ENCODE assay signal across 28 cellular contexts in genomic region chr15:67462802-67463201, GRCh38.
"Had no signal": no experiment of that assay in that cellular context is flagged by ENCODE, and none has a peak within 500 bp of the region (broad histone marks: within the 10 kb centered on the region; RNA-seq: fewer than 3 reads in every experiment).

No MANE protein-coding gene starts in this region.

- H3K4me3 Mint-ChIP-seq: activated CD4-positive, alpha-beta memory T cell treated with anti-CD3 and anti-CD28 coated beads, Interleukin-2, amount 10 ng/mL, durations not matched to agents 7 days and 5 days; activated CD4-positive, alpha-beta T cell treated with anti-CD3 and anti-CD28 coated beads, Interleukin-2, amount 10 ng/mL, durations not matched to agents 7 days and 5 days; activated naive CD8-positive, alpha-beta T cell; activated T-cell treated with anti-CD3 and anti-CD28 coated beads, Interleukin-2, amount 50 U/mL, for 4 hours; activated T-helper 17 cell treated with anti-CD3 and anti-CD28 coated beads, Interleukin-2, amount 50 U/mL, for 72 hours; central memory CD8-positive, alpha-beta T cell; dendritic cell treated with granulocyte-macrophage colony-stimulating factor and Interleukin-4, amounts not matched to agents 40 ng/mL and 50 ng/mL, for 4 days; effector memory CD8-positive, alpha-beta T cell had no signal

- ATAC-seq: activated T-cell treated with anti-CD3 and anti-CD28 coated beads, Interleukin-2, amount 50 U/mL, for 4 hours; activated T-helper 17 cell treated with anti-CD3 and anti-CD28 coated beads, Interleukin-2, amount 50 U/mL, for 72 hours; effector memory CD8-positive, alpha-beta T cell; foreskin keratinocyte; gastrocnemius medialis; heart left ventricle had no signal

- H3K4me1 ChIP-seq: esophagus muscularis mucosa, gastrocnemius medialis, heart left ventricle had no signal

- H3K9me3 ChIP-seq: esophagus muscularis mucosa, gastrocnemius medialis, heart left ventricle had no signal

- H3K4me3 ChIP-seq: coronary artery, esophagus muscularis mucosa, gastrocnemius medialis, heart left ventricle had no signal

- H3K9me3 Mint-ChIP-seq: activated CD4-positive, alpha-beta memory T cell treated with anti-CD3 and anti-CD28 coated beads, Interleukin-2, amount 10 ng/mL, durations not matched to agents 7 days and 5 days; activated CD4-positive, alpha-beta T cell treated with anti-CD3 and anti-CD28 coated beads, Interleukin-2, amount 10 ng/mL, durations not matched to agents 7 days and 5 days; activated T-cell treated with anti-CD3 and anti-CD28 coated beads, Interleukin-2, amount 50 U/mL, for 4 hours; activated T-helper 17 cell treated with anti-CD3 and anti-CD28 coated beads, Interleukin-2, amount 50 U/mL, for 72 hours; central memory CD8-positive, alpha-beta T cell; dendritic cell treated with granulocyte-macrophage colony-stimulating factor and Interleukin-4, amounts not matched to agents 40 ng/mL and 50 ng/mL, for 4 days; effector memory CD8-positive, alpha-beta T cell had no signal

- H3K4me1 Mint-ChIP-seq: activated CD4-positive, alpha-beta memory T cell treated with anti-CD3 and anti-CD28 coated beads, Interleukin-2, amount 10 ng/mL, durations not matched to agents 7 days and 5 days; activated CD4-positive, alpha-beta T cell treated with anti-CD3 and anti-CD28 coated beads, Interleukin-2, amount 10 ng/mL, durations not matched to agents 7 days and 5 days; activated T-helper 17 cell treated with anti-CD3 and anti-CD28 coated beads, Interleukin-2, amount 50 U/mL, for 72 hours; central memory CD8-positive, alpha-beta T cell had no signal

- H3K27ac ChIP-seq: brain microvascular endothelial cell, coronary artery, esophagus muscularis mucosa, foreskin keratinocyte, gastrocnemius medialis, heart left ventricle had no signal

- H3K27me3 ChIP-seq: brain microvascular endothelial cell, esophagus muscularis mucosa, foreskin keratinocyte, gastrocnemius medialis, heart left ventricle had no signal

- H3K27ac Mint-ChIP-seq: activated CD4-positive, alpha-beta memory T cell treated with anti-CD3 and anti-CD28 coated beads, Interleukin-2, amount 10 ng/mL, durations not matched to agents 7 days and 5 days; activated CD4-positive, alpha-beta T cell treated with anti-CD3 and anti-CD28 coated beads, Interleukin-2, amount 10 ng/mL, durations not matched to agents 7 days and 5 days; activated naive CD8-positive, alpha-beta T cell; activated T-helper 17 cell treated with anti-CD3 and anti-CD28 coated beads, Interleukin-2, amount 50 U/mL, for 72 hours; dendritic cell treated with granulocyte-macrophage colony-stimulating factor and Interleukin-4, amounts not matched to agents 40 ng/mL and 50 ng/mL, for 4 days; effector memory CD8-positive, alpha-beta T cell had no signal

- DNase-seq: activated CD4-positive, alpha-beta memory T cell treated with anti-CD3 and anti-CD28 coated beads, Interleukin-2, amount 10 ng/mL, durations not matched to agents 7 days and 5 days; activated CD4-positive, alpha-beta T cell treated with anti-CD3 and anti-CD28 coated beads for 1 hour; activated CD4-positive, alpha-beta T cell treated with anti-CD3 and anti-CD28 coated beads for 4 hours; activated CD4-positive, alpha-beta T cell treated with anti-CD3 and anti-CD28 coated beads, Interleukin-2, amount 10 ng/mL, durations not matched to agents 7 days and 5 days; activated CD4-positive, alpha-beta T cell treated with anti-CD3 and anti-CD28 coated beads, Interleukin-2, amount 50 U/mL, for 4 hours; activated CD4-positive, CD25-positive, alpha-beta regulatory T cell; activated effector memory CD4-positive, alpha-beta T cell treated with Interleukin-2 at 50 U/mL for 16 hours; activated gamma-delta T cell treated with Interleukin-2 at 50 U/mL for 16 hours; activated naive CD4-positive, alpha-beta T cell treated with anti-CD3 and anti-CD28 coated beads, Interleukin-2, amount 50 U/mL, for 16 hours; activated naive CD4-positive, alpha-beta T cell treated with Interleukin-2 at 50 U/mL for 16 hours; activated T-cell treated with anti-CD3 and anti-CD28 coated beads, Interleukin-2, amount 50 U/mL, for 4 hours; amniotic stem cell; anterior cingulate cortex; brain microvascular endothelial cell; effector CD4-positive, alpha-beta T cell; effector memory CD8-positive, alpha-beta T cell; erythroblast; foreskin keratinocyte; gastrocnemius medialis; glutamatergic neuron; heart left ventricle; T-helper 2 cell had no signal

- H3K36me3 ChIP-seq: brain microvascular endothelial cell had no signal
